13 cellular contexts compared by ENCODE assay signal in the genomic region with DNA sequence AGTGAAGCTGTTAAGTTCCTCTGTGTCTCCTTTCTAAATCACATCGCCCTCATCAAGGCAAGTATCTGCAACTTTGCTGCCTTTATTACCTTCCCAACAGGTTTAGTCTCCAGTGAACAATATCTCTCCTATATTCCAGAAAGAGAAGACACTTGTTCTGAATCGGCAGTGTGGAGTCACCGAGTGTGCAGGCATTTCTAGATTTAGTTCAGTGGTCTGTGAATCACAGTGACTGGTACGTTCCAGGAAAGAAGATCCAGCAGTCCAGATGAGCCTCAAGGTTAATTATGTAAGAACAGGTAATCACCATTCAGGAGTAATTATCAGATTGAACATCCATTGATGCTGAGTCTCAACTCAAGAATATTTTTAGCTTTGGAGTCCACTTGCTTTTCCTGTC.
"Had no signal": no experiment of that assay in that cellular context is flagged by ENCODE, and none has a peak within 500 bp of the region (broad histone marks: within the 10 kb centered on the region; RNA-seq: fewer than 3 reads in every experiment).

No MANE protein-coding gene starts in this region.

- H3K79me2 ChIP-seq: hepatocyte had no signal

- H3K4me3 Mint-ChIP-seq: activated CD4-positive, alpha-beta T cell treated with anti-CD3 and anti-CD28 coated beads, Interleukin-2, amount 10 ng/mL, durations not matched to agents 24 days and 14 days; nephron progenitor cell had no signal

- H3K36me3 ChIP-seq: adrenal gland, esophagus squamous epithelium, lower lobe of right lung, thyroid gland had no signal

- H3K9me3 ChIP-seq: adrenal gland, esophagus squamous epithelium, lower lobe of right lung, thyroid gland had no signal

- H3K9me3 Mint-ChIP-seq: nephron progenitor cell had no signal

- H2AFZ ChIP-seq: hepatocyte had no signal

- H3K4me2 ChIP-seq: hepatocyte had no signal

- H3K27me3 ChIP-seq: adrenal gland, thyroid gland had no signal

- H3K27ac Mint-ChIP-seq: activated CD4-positive, alpha-beta T cell treated with anti-CD3 and anti-CD28 coated beads, Interleukin-2, amount 10 ng/mL, durations not matched to agents 24 days and 14 days; nephron progenitor cell had no signal

- H3K27ac ChIP-seq: adrenal gland, esophagus squamous epithelium, hepatocyte, lower lobe of right lung, thyroid gland had no signal

- H3K4me1 ChIP-seq: adrenal gland, lower lobe of right lung had no signal

- H3K27me3 Mint-ChIP-seq: activated CD4-positive, alpha-beta T cell treated with anti-CD3 and anti-CD28 coated beads, Interleukin-2, amount 10 ng/mL, durations not matched to agents 24 days and 14 days had no signal

- DNase-seq: activated CD4-positive, alpha-beta T cell treated with anti-CD3 and anti-CD28 coated beads, Interleukin-2, amount 10 ng/mL, durations not matched to agents 24 days and 14 days; activated gamma-delta T cell treated with Interleukin-2 at 50 U/mL for 16 hours; adrenal gland; effector CD4-positive, alpha-beta T cell; esophagus squamous epithelium; lower lobe of right lung; nephron progenitor cell; retina; stimulated activated CD4-positive, alpha-beta T cell treated with anti-CD3 and anti-CD28 coated beads, Interleukin-12 subunit alpha, Interleukin-12 subunit beta, amount 100 ng/mL, for 4 hours; stimulated activated CD4-positive, alpha-beta T cell treated with anti-CD3 and anti-CD28 coated beads, Interleukin-2, amount 100 ng/mL, for 48 hours; T1000; thyroid gland had no signal

- H3K4me3 ChIP-seq: adrenal gland, esophagus squamous epithelium, hepatocyte, lower lobe of right lung, thyroid gland had no signal
